In the genomic region with DNA sequence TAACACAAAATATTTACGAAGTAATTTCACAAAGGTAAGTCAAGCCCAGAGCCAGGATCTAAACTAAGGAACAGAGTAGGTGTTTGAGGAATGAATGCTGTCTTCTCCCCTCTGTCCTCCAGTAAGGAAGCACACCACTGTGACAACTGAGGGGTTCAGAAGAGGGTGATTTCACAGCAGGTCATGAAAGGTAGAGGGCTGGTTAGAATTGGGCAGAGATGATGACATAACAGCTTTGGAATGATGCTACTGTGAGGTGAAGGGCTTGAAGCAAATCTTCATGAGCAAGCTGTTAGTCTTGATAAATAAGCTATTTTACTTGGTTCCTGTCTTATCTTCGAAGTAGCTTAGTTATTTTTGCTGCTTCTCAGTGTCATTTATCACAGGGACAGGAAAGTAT, we compare ENCODE assay signal across 15 cellular contexts.
DNase-seq lines count a peak whose midpoint lies in the region; ATAC-seq and TF ChIP-seq lines count a peak whose summit lies in the region.
"Had no signal": no experiment of that assay in that cellular context is flagged by ENCODE, and none has a peak within 500 bp of the region (broad histone marks: within the 10 kb centered on the region; RNA-seq: fewer than 3 reads in every experiment).

No MANE protein-coding gene starts in this region.

- no peak overlapping the region for H3K56ac ChIP-seq in IMR-90 (ENCODE audit: extremely low read depth, insufficient read depth, low read length)

- H3K27ac ChIP-seq in IMR-90 (ENCODE audit: insufficient read depth, low read length) (no peak overlapping the region), right atrium auricular region (no peak overlapping the region)
- H3K27ac ChIP-seq: BLaER1 treated with 17β-estradiol and CSF1 and Interleukin-3, amounts not matched to agents 10 nM and 100 nM; GM23248 had no signal

- in situ Hi-C loops in IMR-90 (cut with MboI; ENCODE audit: low sequenced_read_pairs) (no loop called here), KBM-7 (cut with MboI; ENCODE audit: low pct_unique_long_range_greater_than_20kb, low sequenced_read_pairs) (no loop called here)

- no CpG with 5 or more reads among the region's 2 CpGs for WGBS in IMR-90 (ENCODE audit: extremely low coverage in 2 of 2, insufficient read length in 1 of 2), 2 experiments

- no peak overlapping the region for H4K91ac ChIP-seq in IMR-90 (ENCODE audit: insufficient read depth, low read depth, low read length)

- CTCF ChIA-PET in IMR-90 (lab: Yijun Ruan, JAX) = no interaction called here

- TF ChIP-seq POLR2A in IMR-90 (IDR thresholded peaks at IDR 0.05; ENCODE audit: low read depth, low read length) = no peak

- H3K14ac ChIP-seq in IMR-90 (replicated peaks; ENCODE audit: low read depth, low read length) = no peak overlapping the region

- H2BK15ac ChIP-seq in IMR-90 (ENCODE audit: low read depth, low read length) = peak overlapping the region; percentile 55; the same call in 2 of the 3 replicates

- peaks cover 3% of the 10 kb centered on the region for H3K9me3 Mint-ChIP-seq in progenitor cell of endocrine pancreas (ENCODE audit: low read depth)

- H3K36me3 ChIP-seq in IMR-90 (ENCODE audit: control insufficient read depth, insufficient read depth, low read length) (no peaks in the 10 kb centered on the region), right atrium auricular region (no peaks in the 10 kb centered on the region)
- H3K36me3 ChIP-seq: BLaER1 treated with 17β-estradiol and CSF1 and Interleukin-3, amounts not matched to agents 10 nM and 100 nM had no signal

- H3K4me3 Mint-ChIP-seq in progenitor cell of endocrine pancreas (ENCODE audit: low read depth) = no peak overlapping the region
- H3K4me3 Mint-ChIP-seq: CD4-positive, CD25-positive, alpha-beta regulatory T cell had no signal

- H3K27me3 ChIP-seq in IMR-90 (ENCODE audit: control insufficient read depth, insufficient read depth, low read length) (no peaks in the 10 kb centered on the region), right atrium auricular region (no peaks in the 10 kb centered on the region)
- H3K27me3 ChIP-seq: BLaER1 treated with 17β-estradiol and CSF1 and Interleukin-3, amounts not matched to agents 10 nM and 100 nM had no signal

- H4K8ac ChIP-seq in IMR-90 (ENCODE audit: low read depth in 2 of 2, low read length in 2 of 2) = no peak overlapping the region

- no peak overlapping the region for H3K9ac ChIP-seq in IMR-90 (ENCODE audit: low read depth, low read length)
- H3K9ac ChIP-seq: BLaER1 treated with 17β-estradiol and CSF1 and Interleukin-3, amounts not matched to agents 10 nM and 100 nM; GM23248 had no signal

- H3K4me3 ChIP-seq in IMR-90 (ENCODE audit: insufficient read depth, low read depth, low read length) (no peak overlapping the region), right atrium auricular region (no peak overlapping the region)
- H3K4me3 ChIP-seq: BLaER1 treated with 17β-estradiol and CSF1 and Interleukin-3, amounts not matched to agents 10 nM and 100 nM; GM12878; GM23248 had no signal

- intact Hi-C loops in IMR-90 (cut with micrococcal nuclease) = no loop called here

- no peak for ATAC-seq in IMR-90 (ENCODE audit: low read depth)
- ATAC-seq: GM12878, HCT116 had no signal

- H4K5ac ChIP-seq in IMR-90 (ENCODE audit: low read depth, low read length) = no peak overlapping the region

- TF ChIP-seq CTCF in IMR-90 (conservative IDR thresholded peaks at IDR 0.05; ENCODE audit: low read depth, low read length) = no peak
- no peak for TF ChIP-seq CTCF in progenitor cell of endocrine pancreas (IDR thresholded peaks at IDR 0.05; ENCODE audit: unreplicated experiment)
- no peak for TF ChIP-seq CTCF in right atrium auricular region (IDR thresholded peaks at IDR 0.05)

- H3K79me1 ChIP-seq in IMR-90 (ENCODE audit: low read depth in 1 of 2, low read length in 2 of 2) = no peaks in the 10 kb centered on the region

- DNase-seq in IMR-90 = no peak
- DNase-seq in SW480 (ENCODE audit: low spot score) = peak; percentile 2
- DNase-seq in kidney tubule cell (ENCODE audit: low spot score) = peak; percentile 29
- no peak for DNase-seq in progenitor cell of endocrine pancreas (ENCODE audit: low spot score, unreplicated experiment)
- no peak for DNase-seq in SIG-M5 treated with dmso at 0.1 percent for 504 hours (lab: John Stamatoyannopoulos, UW; ENCODE audit: unreplicated experiment)
- DNase-seq in KBM-7 = no peak
- DNase-seq in right atrium auricular region (ENCODE audit: low spot score) = no peak
- no peak for DNase-seq in activated CD4-positive, alpha-beta T cell treated with anti-CD3 and anti-CD28 coated beads, Interleukin-2, amount 50 U/mL, for 48 hours
- DNase-seq: ACHN; CD4-positive, CD25-positive, alpha-beta regulatory T cell; DMS53; GM23248 had no signal

- H3K4ac ChIP-seq in IMR-90 (ENCODE audit: low read depth, low read length) = no peak overlapping the region

- H2BK120ac ChIP-seq in IMR-90 (ENCODE audit: low read depth, low read length) = no peak overlapping the region; the same call in 1 of the 2 replicates

- no peak overlapping the region for H2AFZ ChIP-seq in IMR-90 (replicated peaks; ENCODE audit: low read length, poor library complexity)
- H2AFZ ChIP-seq: GM23248 had no signal

- H3K18ac ChIP-seq in IMR-90 (ENCODE audit: low read depth, low read length) = peak overlapping the region; percentile 3; the same call in 1 of the 2 replicates

- peaks cover 7% of the 10 kb centered on the region for H3K9me1 ChIP-seq in IMR-90 (ENCODE audit: insufficient read depth, low read length)

- no TSS peak for BruUV-seq in IMR-90 (replicated peaks; lab: Mats Ljungman, UMichigan)

- dilution Hi-C loops in IMR-90 (cut with HindIII; ENCODE audit: low sequenced_read_pairs, unreplicated experiment) = no loop called here

- TF ChIP-seq RAD21 in IMR-90 (IDR thresholded peaks at IDR 0.05; ENCODE audit: low read length) = no peak

- H3K9me3 ChIP-seq in IMR-90 (ENCODE audit: control insufficient read depth, insufficient read depth, low read length) (no peaks in the 10 kb centered on the region), right atrium auricular region (no peaks in the 10 kb centered on the region)

- H3K4me1 ChIP-seq in IMR-90 (ENCODE audit: control insufficient read depth, insufficient read depth, low read length) (peaks cover 5% of the 10 kb centered on the region), right atrium auricular region (no peaks in the 10 kb centered on the region)

- H3K23ac ChIP-seq in IMR-90 (ENCODE audit: low read depth, low read length) = no peak overlapping the region

- H3K36me3 Mint-ChIP-seq in progenitor cell of endocrine pancreas (ENCODE audit: insufficient read depth) = no peaks in the 10 kb centered on the region
- H3K36me3 Mint-ChIP-seq: CD4-positive, CD25-positive, alpha-beta regulatory T cell had no signal

- peaks cover 31% of the 10 kb centered on the region for H3K4me1 Mint-ChIP-seq in progenitor cell of endocrine pancreas (ENCODE audit: low read depth)

- H2AK5ac ChIP-seq in IMR-90 (ENCODE audit: low read depth, low read length) = 0 out of 2 replicates have a peak overlapping the region, but pooled peaks have one; percentile 20

- H4K20me1 ChIP-seq in IMR-90 (ENCODE audit: insufficient read depth, low read length) = no peaks in the 10 kb centered on the region
- H4K20me1 ChIP-seq: BLaER1 treated with 17β-estradiol and CSF1 and Interleukin-3, amounts not matched to agents 10 nM and 100 nM had no signal

- H3K27me3 Mint-ChIP-seq in progenitor cell of endocrine pancreas = no peaks in the 10 kb centered on the region
- H3K27me3 Mint-ChIP-seq: CD4-positive, CD25-positive, alpha-beta regulatory T cell had no signal

- no peak overlapping the region for H2AK9ac ChIP-seq in IMR-90 (replicated peaks; ENCODE audit: low read depth, low read length, poor library complexity)

- POLR2A ChIA-PET in IMR-90 (lab: Charles Lee; ENCODE audit: unreplicated experiment) = no interaction called here

- H2BK5ac ChIP-seq in IMR-90 (ENCODE audit: low read depth, low read length, poor library complexity, severe bottlenecking) = no peak overlapping the region

- H3K4me2 ChIP-seq in IMR-90 (ENCODE audit: low read depth, low read length) = no peak overlapping the region
- H3K4me2 ChIP-seq: BLaER1 treated with 17β-estradiol and CSF1 and Interleukin-3, amounts not matched to agents 10 nM and 100 nM had no signal

- peak overlapping the region; percentile 73 for H3K27ac Mint-ChIP-seq in progenitor cell of endocrine pancreas
- H3K27ac Mint-ChIP-seq: CD4-positive, CD25-positive, alpha-beta regulatory T cell had no signal

- H2BK20ac ChIP-seq in IMR-90 (ENCODE audit: low read depth, low read length) = peak overlapping the region; percentile 76

TF ChIP-seq in IMR-90, 13 proteins besides CTCF, POLR2A, EP300 and RAD21:
- TF ChIP-seq, protein P1, sequence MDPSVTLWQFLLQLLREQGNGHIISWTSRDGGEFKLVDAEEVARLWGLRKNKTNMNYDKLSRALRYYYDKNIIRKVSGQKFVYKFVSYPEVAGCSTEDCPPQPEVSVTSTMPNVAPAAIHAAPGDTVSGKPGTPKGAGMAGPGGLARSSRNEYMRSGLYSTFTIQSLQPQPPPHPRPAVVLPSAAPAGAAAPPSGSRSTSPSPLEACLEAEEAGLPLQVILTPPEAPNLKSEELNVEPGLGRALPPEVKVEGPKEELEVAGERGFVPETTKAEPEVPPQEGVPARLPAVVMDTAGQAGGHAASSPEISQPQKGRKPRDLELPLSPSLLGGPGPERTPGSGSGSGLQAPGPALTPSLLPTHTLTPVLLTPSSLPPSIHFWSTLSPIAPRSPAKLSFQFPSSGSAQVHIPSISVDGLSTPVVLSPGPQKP (IDR thresholded peaks at IDR 0.05; ENCODE audit: borderline replicate concordance, low read depth, low read length) = no peak
- TF ChIP-seq BHLHE40 (IDR thresholded peaks at IDR 0.05; ENCODE audit: low read depth, low read length) (no peak), CEBPB (IDR thresholded peaks at IDR 0.05; ENCODE audit: low read depth, low read length) (no peak), MXI1 (IDR thresholded peaks at IDR 0.05; ENCODE audit: borderline replicate concordance, low read depth, low read length) (no peak), FOS (IDR thresholded peaks at IDR 0.05; ENCODE audit: low read depth, low read length) (no peak), CHD1 (IDR thresholded peaks at IDR 0.05; ENCODE audit: low read depth, low read length) (no peak), RCOR1 (IDR thresholded peaks at IDR 0.05; ENCODE audit: insufficient replicate concordance, low read length) (no peak), SMC3 (IDR thresholded peaks at IDR 0.05; ENCODE audit: low read depth, low read length) (no peak), MAZ (IDR thresholded peaks at IDR 0.05; ENCODE audit: borderline replicate concordance, low read depth, low read length) (no peak), RFX5 (IDR thresholded peaks at IDR 0.05; ENCODE audit: low read depth, low read length) (no peak)
- TF ChIP-seq, protein P2, sequence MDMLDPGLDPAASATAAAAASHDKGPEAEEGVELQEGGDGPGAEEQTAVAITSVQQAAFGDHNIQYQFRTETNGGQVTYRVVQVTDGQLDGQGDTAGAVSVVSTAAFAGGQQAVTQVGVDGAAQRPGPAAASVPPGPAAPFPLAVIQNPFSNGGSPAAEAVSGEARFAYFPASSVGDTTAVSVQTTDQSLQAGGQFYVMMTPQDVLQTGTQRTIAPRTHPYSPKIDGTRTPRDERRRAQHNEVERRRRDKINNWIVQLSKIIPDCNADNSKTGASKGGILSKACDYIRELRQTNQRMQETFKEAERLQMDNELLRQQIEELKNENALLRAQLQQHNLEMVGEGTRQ (IDR thresholded peaks at IDR 0.05; ENCODE audit: low read depth, low read length) = no peak
TF ChIP-seq in IMR-90: peak in this region for 0.

Comparison
In these comparisons a context has a peak if more than half of its experiments do, and no peak if none do; other contexts are left out.
1. DNase-seq: peak in SW480 (single experiment) and kidney tubule cell (single experiment); none in IMR-90 (single experiment), progenitor cell of endocrine pancreas (single experiment), SIG-M5 treated with dmso at 0.1 percent for 504 hours (single experiment), KBM-7 (single experiment), right atrium auricular region (single experiment) and activated CD4-positive, alpha-beta T cell treated with anti-CD3 and anti-CD28 coated beads, Interleukin-2, amount 50 U/mL, for 48 hours (0 of 2).